ENCODE assay signal across 1 cellular context in the genomic region with DNA sequence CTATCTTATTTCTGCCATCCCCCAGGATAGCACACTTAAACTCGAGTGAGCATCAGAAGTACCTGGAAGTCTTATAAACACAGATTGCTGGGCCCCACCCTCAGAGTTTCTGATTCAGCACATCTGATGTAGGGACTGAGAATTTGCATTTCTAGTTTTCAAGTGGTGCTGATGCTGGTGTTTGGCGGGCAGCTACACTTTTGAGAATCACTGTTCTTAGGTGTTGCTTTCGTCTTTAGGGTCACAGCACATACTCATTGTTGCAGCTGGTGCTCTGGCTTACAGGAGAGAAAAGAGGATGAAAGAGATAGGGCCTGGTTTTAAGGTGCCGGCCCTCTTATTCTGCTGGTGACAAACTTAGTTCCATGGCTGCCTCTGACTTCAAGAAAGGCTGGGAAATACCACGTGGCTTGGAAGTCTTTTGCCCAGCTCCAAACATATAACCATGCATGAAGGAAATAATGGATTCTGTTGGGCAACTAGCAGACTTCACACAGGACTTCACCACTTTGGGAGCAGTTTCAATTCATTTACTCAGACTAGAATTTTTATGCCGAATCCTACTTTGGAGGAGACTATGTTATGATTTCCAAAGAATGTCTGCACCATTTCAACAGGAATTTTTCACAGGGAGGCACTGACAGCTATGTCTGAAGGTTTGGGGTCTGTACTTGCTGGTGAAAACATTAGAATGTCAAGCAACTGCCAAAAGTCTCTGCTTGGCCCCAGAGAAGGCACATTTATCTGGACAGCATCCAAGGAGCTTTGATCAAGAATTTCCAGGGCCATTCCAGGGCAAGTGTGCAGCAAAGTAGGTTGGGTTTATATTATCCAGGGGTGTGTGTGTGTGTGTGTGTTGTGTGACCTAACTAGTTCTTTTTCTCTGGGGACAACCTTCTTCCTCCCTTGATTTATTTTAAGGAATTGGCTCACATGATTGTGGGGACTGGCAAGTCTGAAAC.
TF ChIP-seq lines count a peak whose summit lies in the region.

No MANE protein-coding gene starts in this region.

TF ChIP-seq in GM23338, 12 proteins besides CTCF, POLR2A, EP300 and RAD21 (continued from another document):
- TF ChIP-seq ZNF462 (CRISPR knock-in tag; IDR thresholded peaks at IDR 0.05) (no peak), POLR2AphosphoS5 (IDR thresholded peaks at IDR 0.05; ENCODE audit: low read depth) (no peak), JUNB (IDR thresholded peaks at IDR 0.05; ENCODE audit: unreplicated experiment) (no peak), EZH2phosphoT487 (IDR thresholded peaks at IDR 0.05; ENCODE audit: unreplicated experiment) (no peak)
TF ChIP-seq in GM23338: peak in this region for 0.
